ENCODE assay signal across 8 cellular contexts in the genomic region with DNA sequence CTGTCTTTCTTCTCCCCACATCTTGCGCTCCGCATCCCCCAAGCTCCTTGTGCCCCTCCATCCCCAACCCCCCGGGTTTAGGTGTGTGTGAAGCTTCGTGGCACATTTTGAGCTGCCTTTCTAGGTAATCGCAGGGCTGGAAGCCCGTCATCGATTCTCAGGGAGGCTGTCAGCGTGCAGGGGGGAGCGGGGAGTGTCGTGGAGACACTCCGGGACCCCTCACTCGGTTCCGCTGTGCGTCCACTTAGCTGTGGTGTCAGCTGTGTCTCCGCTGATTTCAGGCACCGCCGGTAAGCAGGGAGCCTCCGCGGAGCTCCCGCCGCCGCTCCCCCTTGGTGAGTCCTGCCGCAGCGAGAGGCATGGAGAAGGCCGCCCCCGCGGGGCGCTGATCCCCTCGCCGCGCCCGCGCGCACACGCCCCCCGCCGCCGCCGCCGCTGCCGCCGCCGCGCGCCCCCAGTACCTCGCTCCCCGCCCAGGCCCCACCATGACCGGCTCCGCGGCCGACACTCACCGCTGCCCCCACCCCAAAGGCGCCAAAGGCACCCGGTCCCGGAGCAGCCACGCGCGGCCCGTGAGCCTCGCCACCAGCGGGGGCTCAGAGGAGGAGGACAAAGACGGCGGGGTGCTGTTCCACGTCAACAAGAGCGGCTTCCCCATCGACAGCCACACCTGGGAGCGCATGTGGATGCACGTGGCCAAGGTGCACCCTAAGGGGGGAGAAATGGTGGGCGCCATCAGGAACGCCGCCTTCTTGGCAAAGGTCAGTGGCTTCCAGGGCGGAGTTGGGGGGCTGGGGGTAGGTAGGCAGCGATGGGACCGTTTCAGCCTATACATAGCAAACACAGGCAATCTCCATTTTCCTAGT. TPM values are rescaled to one million over a fixed set of nuclear protein-coding genes. Genes with fewer than 3 reads are reported as not detected.
DNase-seq lines count a peak whose midpoint lies in the region; ATAC-seq and TF ChIP-seq lines count a peak whose summit lies in the region.

No MANE protein-coding gene starts in this region.

- TF ChIP-seq CTCF in MCF 10A (IDR thresholded peaks at IDR 0.05; ENCODE audit: unreplicated experiment) = no peak
- TF ChIP-seq CTCF in thyroid gland (IDR thresholded peaks at IDR 0.05) = no peak

- TF ChIP-seq POLR2A in thyroid gland (IDR thresholded peaks at IDR 0.05) = no peak

- no peaks in the 10 kb centered on the region for H3K36me3 Mint-ChIP-seq in MCF 10A (ENCODE audit: insufficient read depth, unreplicated experiment)

- H2BK5ac ChIP-seq in mesendoderm (ENCODE audit: low read length) = no peak overlapping the region

- H3K27me3 Mint-ChIP-seq in MCF 10A (ENCODE audit: insufficient read depth, unreplicated experiment) = peaks cover 27% of the 10 kb centered on the region

- H3K4me3 ChIP-seq in mesendoderm (ENCODE audit: low read length) (peak overlapping the region; percentile 87), thyroid gland (replicated peaks in 1 of 3) (peak overlapping the region in 1 of 3 donors; percentile 40)

- H3K4me1 Mint-ChIP-seq in MCF 10A (ENCODE audit: insufficient read depth, unreplicated experiment) = no peaks in the 10 kb centered on the region

- WGBS in mesendoderm (ENCODE audit: extremely low coverage, insufficient coverage, low lambda C conversion rate) = no CpG with 5 or more reads among the region's 74 CpGs
- WGBS in thyroid gland, 2 donors = 10% methylated on average over 21 to 24 of the region's 74 CpGs

- peaks cover 8% of the 10 kb centered on the region for H3K4me1 ChIP-seq in mesendoderm (ENCODE audit: control insufficient read depth, low read depth, low read length)
- peaks cover 7 to 10% of the 10 kb centered on the region in 2 donors for H3K4me1 ChIP-seq in thyroid gland

- peak overlapping the region; percentile 3 for H3K18ac ChIP-seq in mesendoderm (ENCODE audit: low read length)

- H2BK15ac ChIP-seq in mesendoderm (replicated peaks; ENCODE audit: low read depth) = no peak overlapping the region

- no TSS peak for BruUV-seq in MCF 10A (replicated peaks; lab: Mats Ljungman, UMichigan)

- H3K27ac ChIP-seq in mesendoderm (ENCODE audit: low read depth, low read length) (no peak overlapping the region), thyroid gland (no peak overlapping the region)

- no peak overlapping the region for H4K8ac ChIP-seq in mesendoderm (ENCODE audit: low read depth, low read length)

- H3K4me2 ChIP-seq in mesendoderm (ENCODE audit: low read length) = peak overlapping the region; percentile 88

- no peaks in the 10 kb centered on the region for H3K9me3 ChIP-seq in thyroid gland

- H3K9me3 Mint-ChIP-seq in MCF 10A (ENCODE audit: unreplicated experiment) = no peaks in the 10 kb centered on the region

- intact Hi-C loops in MCF 10A (cut with micrococcal nuclease) (loop anchor here (2.0 kb wide), 1 partner anchor 44 kb away; no protein-coding TSS in a partner anchor), thyroid gland (cut with DNase I) (no loop called here)

- H3K79me2 ChIP-seq in mesendoderm (ENCODE audit: control insufficient read depth, insufficient read depth, low read length) = peaks cover 40% of the 10 kb centered on the region

- H3K4me3 Mint-ChIP-seq in MCF 10A (ENCODE audit: unreplicated experiment) = peak overlapping the region; percentile 85

- H2AK5ac ChIP-seq in mesendoderm (ENCODE audit: low read length) = no peak overlapping the region

- ATAC-seq in HG03354 (IDR thresholded peaks at IDR 0.05; ENCODE audit: poor library complexity, severe bottlenecking, unreplicated experiment) (peak; percentile 12), GM19463 (IDR thresholded peaks at IDR 0.05; ENCODE audit: unreplicated experiment) (no peak), HG02973 (IDR thresholded peaks at IDR 0.05; ENCODE audit: unreplicated experiment) (no peak)

- no peak overlapping the region for H2BK120ac ChIP-seq in mesendoderm (ENCODE audit: low read depth, low read length)

- peak overlapping the region; percentile 92 for H3K56ac ChIP-seq in mesendoderm (ENCODE audit: low read length)

- CTCF ChIA-PET in MCF 10A (lab: Yijun Ruan, JAX) = interaction anchor here (0.6 to 1.9 kb wide), 7 partner anchors 10 to 253 kb away, joined by 3 to 8 read pairs (median 4); no protein-coding TSS in a partner anchor

- POLR2A ChIA-PET in MCF 10A (lab: Yijun Ruan, JAX) = interaction anchor here (0.7 to 2.3 kb wide), 7 partner anchors 10 to 160 kb away, joined by 3 to 10 read pairs (median 4); a partner anchor contains a TSS

- H3K27me3 ChIP-seq in mesendoderm (ENCODE audit: insufficient read depth, low read length, poor library complexity) = no peaks in the 10 kb centered on the region
- H3K27me3 ChIP-seq in thyroid gland = no peaks in the 10 kb centered on the region

- no peak overlapping the region for H4K5ac ChIP-seq in mesendoderm (ENCODE audit: low read length)

- peak overlapping the region; percentile 15 for H3K23ac ChIP-seq in mesendoderm (ENCODE audit: low read length)

- H3K9ac ChIP-seq in mesendoderm (ENCODE audit: low read length) = peak overlapping the region; percentile 79

- DNase-seq in ELR (ENCODE audit: low read depth) = peak; percentile 7
- DNase-seq in MCF 10A (ENCODE audit: unreplicated experiment) = no peak
- DNase-seq in mesendoderm = no peak
- DNase-seq in SIG-M5 treated with dmso at 0.1 percent for 504 hours (lab: John Stamatoyannopoulos, UW; ENCODE audit: unreplicated experiment) = no peak
- no peak for DNase-seq in thyroid gland

- H3K4ac ChIP-seq in mesendoderm (ENCODE audit: low read depth, low read length) = no peak overlapping the region

- peaks cover 7% of the 10 kb centered on the region for H3K79me1 ChIP-seq in mesendoderm (ENCODE audit: low read length)

- H3K27ac Mint-ChIP-seq in MCF 10A (ENCODE audit: low read depth, unreplicated experiment) = no peak overlapping the region

- peaks cover 4% of the 10 kb centered on the region for H3K36me3 ChIP-seq in mesendoderm (ENCODE audit: control insufficient read depth, insufficient read depth, low read length)
- H3K36me3 ChIP-seq in thyroid gland = no peaks in the 10 kb centered on the region

RNA-seq across cellular contexts. Expression of a gene that starts 0.9 kb away (rescaled TPM):
- not detected in 2 replicates for total RNA-seq in MCF 10A (2022)
- 86.1 TPM for polyA plus RNA-seq in mesendoderm (2013, experiment 1 of 2)
- 89.3 TPM for polyA plus RNA-seq in mesendoderm (2013, experiment 2 of 2)
- total RNA-seq in thyroid gland = 1 to 10 TPM in 2 of 4 donors, under 1 TPM in 2; 0.24 to 2.0 (median 1.1) TPM
